1 cellular context compared by ENCODE assay signal in genomic region chr9:111533099-111533785, GRCh38.
A peak's percentile ranks its signal among the peaks of the same experiment; 100 is the strongest.
TF ChIP-seq lines count a peak whose summit lies in the region.

No MANE protein-coding gene starts in this region.

TF ChIP-seq in HepG2, 621 proteins besides CTCF, POLR2A, EP300 and RAD21:
- TF ChIP-seq CEBPB (IDR thresholded peaks at IDR 0.05; ENCODE audit: borderline replicate concordance, low read depth, low read length) (peak; percentile 23; the same call in 1 of the 2 replicates), HMGA1 (CRISPR knock-in tag; conservative IDR thresholded peaks at IDR 0.05) (no peak), FUBP1 (CRISPR knock-in tag; IDR thresholded peaks at IDR 0.05; ENCODE audit: borderline replicate concordance) (no peak), ZNF589 (CRISPR knock-in tag; conservative IDR thresholded peaks at IDR 0.05) (no peak), MAFF (IDR thresholded peaks at IDR 0.05; ENCODE audit: low read depth, low read length) (no peak)
